Comparison of ENCODE assay signal across 16 cellular contexts in genomic region chr17:32288600-32288999, GRCh38. TPM values are rescaled to one million over a fixed set of nuclear protein-coding genes. Genes with fewer than 3 reads are reported as not detected.
A peak's percentile ranks its signal among the peaks of the same experiment; 100 is the strongest.
DNase-seq lines count a peak whose midpoint lies in the region; ATAC-seq and TF ChIP-seq lines count a peak whose summit lies in the region.
"Had no signal": no experiment of that assay in that cellular context is flagged by ENCODE, and none has a peak within 500 bp of the region (broad histone marks: within the 10 kb centered on the region; RNA-seq: fewer than 3 reads in every experiment).

No MANE protein-coding gene starts in this region.

- no peaks in the 10 kb centered on the region for H3K23me2 ChIP-seq in H9 (ENCODE audit: insufficient read length, low read depth, low read length, poor library complexity, severe bottlenecking)

- H3K36me3 Mint-ChIP-seq in H9 (ENCODE audit: insufficient read depth in 1 of 3, low read depth in 3 of 3) (peaks cover 0 to 18% (median 5%) of the 10 kb centered on the region in 3 experiments; a peak in 5 of 7 replicates), T-helper 17 cell (ENCODE audit: low read depth) (peaks cover 2% of the 10 kb centered on the region)
- H3K36me3 Mint-ChIP-seq: CD4-positive, alpha-beta memory T cell had no signal

- H4K91ac ChIP-seq in H9 (ENCODE audit: insufficient read length, low read depth, low read length), result no peak overlapping the region

- H3K9me3 Mint-ChIP-seq in H9, result no peaks in the 10 kb centered on the region; a peak in 1 of 5 replicates
- H3K9me3 Mint-ChIP-seq: CD4-positive, alpha-beta memory T cell had no signal

- H2BK20ac ChIP-seq in H9 (ENCODE audit: low read depth, low read length, poor library complexity, severe bottlenecking), result no peak overlapping the region

- no peak overlapping the region for H4K5ac ChIP-seq in H9 (ENCODE audit: insufficient read length, low read depth, low read length)

- peaks cover 0 to 16% (median 0%) of the 10 kb centered on the region in 11 experiments; a peak in 4 of 22 replicates for H3K27me3 ChIP-seq in BLaER1 treated with 17β-estradiol and CSF1 and Interleukin-3, amounts not matched to agents 10 nM and 100 nM
- H3K27me3 ChIP-seq in H9 (ENCODE audit: insufficient read depth, low read length), result no peaks in the 10 kb centered on the region
- no peaks in the 10 kb centered on the region for H3K27me3 ChIP-seq in iPS-20b (ENCODE audit: insufficient read depth, low read length)

- H3K27ac Mint-ChIP-seq in H9, result peak overlapping the region; percentile 95 to 100 (median 98)
- no peak overlapping the region for H3K27ac Mint-ChIP-seq in T-helper 17 cell

- no peak overlapping the region for H3K56ac ChIP-seq in H9 (ENCODE audit: insufficient read length, low read depth, low read length)

- H3K36me3 ChIP-seq in BLaER1 treated with 17β-estradiol and CSF1 and Interleukin-3, amounts not matched to agents 10 nM and 100 nM, result no peaks in the 10 kb centered on the region
- H3K36me3 ChIP-seq in iPS-20b (ENCODE audit: insufficient read depth, low read depth, low read length), result no peaks in the 10 kb centered on the region
- H3K36me3 ChIP-seq: SJCRH30 had no signal

- 0 out of 2 replicates have a peak overlapping the region, but pooled peaks have one; percentile 0 for H3K14ac ChIP-seq in H9 (ENCODE audit: insufficient read depth, low read length)

- WGBS in H9 (ENCODE audit: extremely low coverage, insufficient read length, low lambda C conversion rate), result no CpG with 5 or more reads among the region's 11 CpGs

- no peaks in the 10 kb centered on the region for H3K79me1 ChIP-seq in H9 (ENCODE audit: insufficient read depth, low read depth, low read length, poor library complexity, severe bottlenecking)

- H2BK5ac ChIP-seq in H9 (ENCODE audit: insufficient read length, low read length), result no peak overlapping the region

- peak overlapping the region in 1 of 2 experiments; percentile 57; a peak in 2 of 5 replicates for H3K4me3 Mint-ChIP-seq in H9
- no peak overlapping the region for H3K4me3 Mint-ChIP-seq in T-helper 17 cell
- H3K4me3 Mint-ChIP-seq: CD4-positive, alpha-beta memory T cell had no signal

- no peak overlapping the region for H3K4ac ChIP-seq in H9 (ENCODE audit: low read depth, low read length)

- H3K4me1 Mint-ChIP-seq in H9, result peaks cover 65 to 80% of the 10 kb centered on the region in 2 experiments
- H3K4me1 Mint-ChIP-seq in T-helper 17 cell, result peaks cover 2% of the 10 kb centered on the region
- H3K4me1 Mint-ChIP-seq: CD4-positive, alpha-beta memory T cell had no signal

- ATAC-seq in T-helper 17 cell (no peak), GM18861 (IDR thresholded peaks at IDR 0.05; ENCODE audit: unreplicated experiment) (no peak)
- ATAC-seq: HCT116 had no signal

- no peak overlapping the region for H3T11ph ChIP-seq in H9 (ENCODE audit: low read length)

- no peak overlapping the region for H2BK15ac ChIP-seq in H9 (ENCODE audit: low read depth, low read length)

- H2BK120ac ChIP-seq in H9 (ENCODE audit: low read depth, low read length, poor library complexity, severe bottlenecking), result no peak overlapping the region

- H2BK12ac ChIP-seq in H9 (ENCODE audit: insufficient read length, low read depth, low read length), result no peak overlapping the region

- H3K4me1 ChIP-seq in BLaER1 treated with 17β-estradiol and CSF1 and Interleukin-3, amounts not matched to agents 10 nM and 100 nM, result peaks cover 53 to 96% (median 90%) of the 10 kb centered on the region in 10 experiments
- H3K4me1 ChIP-seq in H9 (ENCODE audit: insufficient read depth, low read length), result peaks cover 11% of the 10 kb centered on the region; the same call in 1 of the 2 replicates
- H3K4me1 ChIP-seq in iPS-20b (ENCODE audit: insufficient read depth, low read length), result peaks cover 29% of the 10 kb centered on the region
- H3K4me1 ChIP-seq: SJCRH30 had no signal

- H3K27ac ChIP-seq in BLaER1 treated with 17β-estradiol and CSF1 and Interleukin-3, amounts not matched to agents 10 nM and 100 nM, result peak overlapping the region in 7 of 11 experiments; percentile 7 to 64 (median 47); a peak in 13 of 22 replicates
- H3K27ac ChIP-seq in H9 (ENCODE audit: insufficient read length, low read depth, low read length) (no peak overlapping the region), iPS-20b (ENCODE audit: low read length) (peak overlapping the region; percentile 98)
- H3K27ac ChIP-seq: SJCRH30 had no signal

- H3K18ac ChIP-seq in H9 (ENCODE audit: insufficient read length, low read depth, low read length), result no peak overlapping the region

- peaks cover 0 to 6% (median 0%) of the 10 kb centered on the region in 11 experiments; a peak in 1 of 22 replicates for H4K20me1 ChIP-seq in BLaER1 treated with 17β-estradiol and CSF1 and Interleukin-3, amounts not matched to agents 10 nM and 100 nM
- no peaks in the 10 kb centered on the region for H4K20me1 ChIP-seq in H9 (ENCODE audit: control insufficient read depth, insufficient read depth, insufficient read length)

- no peak for TF ChIP-seq CTCF in H9 (conservative IDR thresholded peaks at IDR 0.05)

- no peak overlapping the region for H2AFZ ChIP-seq in H9 (ENCODE audit: low read length)

- H3K23ac ChIP-seq in H9 (ENCODE audit: insufficient read length, low read depth, low read length), result no peak overlapping the region

- no peaks in the 10 kb centered on the region for H3K79me2 ChIP-seq in H9 (ENCODE audit: insufficient read depth, low read length)

- no peaks in the 10 kb centered on the region for H3K9me3 ChIP-seq in BLaER1 treated with 17β-estradiol and CSF1 and Interleukin-3, amounts not matched to agents 10 nM and 100 nM (replicated peaks in 1 of 11)
- H3K9me3 ChIP-seq in H9 (ENCODE audit: control insufficient read depth, low read depth, low read length), result no peaks in the 10 kb centered on the region
- H3K9me3 ChIP-seq in iPS-20b (ENCODE audit: insufficient read depth, low read depth, low read length), result no peaks in the 10 kb centered on the region
- no peaks in the 10 kb centered on the region for H3K9me3 ChIP-seq in T-helper 17 cell (ENCODE audit: control insufficient read depth, low read length, poor library complexity, severe bottlenecking)
- H3K9me3 ChIP-seq: SJCRH30 had no signal

- no peak for DNase-seq in H9
- peak; percentile 83 for DNase-seq in UCSD-AML1 (lab: John Stamatoyannopoulos, UW; ENCODE audit: unreplicated experiment)
- DNase-seq in NCI-H1092 treated with DMSO at 0.1 percent for 48 hours (lab: John Stamatoyannopoulos, UW), result no peak
- no peak for DNase-seq in SIG-M5 (lab: John Stamatoyannopoulos, UW)
- DNase-seq in T-helper 17 cell, result no peak
- DNase-seq: CD4-positive, alpha-beta memory T cell; DMS79 treated with DMSO at 0.1 percent for 48 hours; KBM-7; NCI-H2029; NCI-H510A treated with DMSO at 0.1 percent for 48 hours; SJCRH30 had no signal

- no peak overlapping the region for H2AK5ac ChIP-seq in H9 (ENCODE audit: insufficient read length, low read length)

- H4K8ac ChIP-seq in H9 (replicated peaks; ENCODE audit: insufficient read length, low read depth, low read length), result no peak overlapping the region

- 0 out of 20 replicates have a peak overlapping the region, but pooled peaks of 1 of the 10 experiments have one; percentile 17 for H3K4me3 ChIP-seq in BLaER1 treated with 17β-estradiol and CSF1 and Interleukin-3, amounts not matched to agents 10 nM and 100 nM
- H3K4me3 ChIP-seq in iPS-20b (ENCODE audit: low read length), result no peak overlapping the region; the same call in 1 of the 2 replicates
- H3K4me3 ChIP-seq: SJCRH30 had no signal

- peak overlapping the region; percentile 64 to 92 (median 86) for H3K4me2 ChIP-seq in BLaER1 treated with 17β-estradiol and CSF1 and Interleukin-3, amounts not matched to agents 10 nM and 100 nM
- H3K4me2 ChIP-seq in H9 (ENCODE audit: insufficient read depth, insufficient read length, low read length), result no peak overlapping the region

- H3K9ac ChIP-seq in BLaER1 treated with 17β-estradiol and CSF1 and Interleukin-3, amounts not matched to agents 10 nM and 100 nM, result peak overlapping the region in 4 of 11 experiments; percentile 11 to 37 (median 25); a peak in 3 of 22 replicates
- H3K9ac ChIP-seq in H9 (ENCODE audit: extremely low read depth, insufficient read length, low read length) (no peak overlapping the region), iPS-20b (ENCODE audit: low read depth, low read length) (peak overlapping the region; percentile 59; the same call in 1 of the 2 replicates)

- H3K27me3 Mint-ChIP-seq in H9 (ENCODE audit: low read depth) (peaks cover 5% of the 10 kb centered on the region), T-helper 17 cell (peaks cover 10% of the 10 kb centered on the region)

RNA-seq across cellular contexts. Expression of gene RHBDL3, which starts 23.0 kb away (rescaled TPM):
- total RNA-seq in H9 (2021), result 8.7 and 12.5 TPM in 2 replicates
- under 1 TPM; 0.10 to 0.15 TPM for total RNA-seq in T-helper 17 cell
- total RNA-seq: CD4-positive, alpha-beta memory T cell; MCF 10A; SJCRH30 had no signal

RNA-seq across cellular contexts. Expression of gene C17orf75, which starts 53.4 kb away (rescaled TPM):
- total RNA-seq in H9 (2021) (37.4 and 40.4 TPM in 2 replicates), T-helper 17 cell (10 to 100 TPM; 11.6 to 11.8 TPM)
